8 cellular contexts compared by ENCODE assay signal in the genomic region with DNA sequence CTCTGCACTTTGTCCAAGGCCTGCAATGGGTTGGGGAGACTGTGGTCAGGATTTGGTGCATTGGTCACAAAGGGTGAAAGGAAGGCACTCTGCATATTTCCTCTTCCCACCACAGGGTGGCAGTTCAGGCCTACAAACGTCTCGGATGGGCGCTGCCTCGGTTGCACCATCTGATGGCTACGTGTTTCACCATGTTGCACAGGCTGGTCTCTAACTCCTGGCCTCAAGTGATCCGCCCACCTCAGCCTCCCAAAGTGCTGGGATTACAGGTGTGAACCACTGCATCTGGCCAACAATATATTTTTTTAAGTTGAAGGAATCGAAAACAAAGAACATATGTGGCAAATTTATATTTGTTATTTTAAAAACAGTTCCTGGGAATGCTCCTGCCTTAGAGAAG. TPM values are rescaled to one million over a fixed set of nuclear protein-coding genes. Genes with fewer than 3 reads are reported as not detected.
A peak's percentile ranks its signal among the peaks of the same experiment; 100 is the strongest.
DNase-seq lines count a peak whose midpoint lies in the region; ATAC-seq and TF ChIP-seq lines count a peak whose summit lies in the region.

No MANE protein-coding gene starts in this region.

- ATAC-seq in HG03354 (IDR thresholded peaks at IDR 0.05; ENCODE audit: poor library complexity, severe bottlenecking, unreplicated experiment) (peak; percentile 55), HG02970 (IDR thresholded peaks at IDR 0.05; ENCODE audit: low FRiP score, unreplicated experiment) (no peak)
- ATAC-seq in naive thymus-derived CD8-positive, alpha-beta T cell = peak; percentile 70 to 86

- peaks cover 10 to 23% (median 16%) of the 10 kb centered on the region in 4 donors for H3K4me1 Mint-ChIP-seq in naive thymus-derived CD8-positive, alpha-beta T cell

- no peaks in the 10 kb centered on the region for H3K9me3 Mint-ChIP-seq in naive thymus-derived CD8-positive, alpha-beta T cell

- 14% methylated on average over 7 of the region's 7 CpGs for WGBS in esophagus muscularis mucosa

- H3K36me3 Mint-ChIP-seq in naive thymus-derived CD8-positive, alpha-beta T cell = no peaks in the 10 kb centered on the region

- peaks cover 0 to 7% (median 0%) of the 10 kb centered on the region in 4 donors for H3K27me3 ChIP-seq in esophagus muscularis mucosa

- peaks cover 8 to 35% (median 19%) of the 10 kb centered on the region in 5 donors for H3K27me3 Mint-ChIP-seq in naive thymus-derived CD8-positive, alpha-beta T cell

- peak; percentile 64 to 80 (median 79) for TF ChIP-seq CTCF in esophagus muscularis mucosa (IDR thresholded peaks at IDR 0.05)

- peak; percentile 53 for DNase-seq in DMS79 treated with DMSO at 0.1 percent for 48 hours (lab: John Stamatoyannopoulos, UW)
- peak; percentile 66 for DNase-seq in NOMO-1 treated with DMSO at 0.1 percent for 48 hours (lab: John Stamatoyannopoulos, UW; ENCODE audit: unreplicated experiment)
- DNase-seq in activated T-cell treated with anti-CD3 and anti-CD28 coated beads for 24 hours (ENCODE audit: low read depth) = peak; percentile 44
- no peak for DNase-seq in esophagus muscularis mucosa (ENCODE audit: extremely low spot score)
- DNase-seq in naive thymus-derived CD8-positive, alpha-beta T cell = peak in 9 of 10 donors; percentile 18 to 73 (median 41)
- DNase-seq in substantia nigra (lab: John Stamatoyannopoulos, UW) = peak in 42 of 49 donors; percentile 7 to 75 (median 52)

- H3K4me1 ChIP-seq in esophagus muscularis mucosa = peaks cover 0 to 16% (median 6%) of the 10 kb centered on the region in 4 donors

- no peak for TF ChIP-seq EP300 in esophagus muscularis mucosa (IDR thresholded peaks at IDR 0.05)

- no peak for TF ChIP-seq POLR2A in esophagus muscularis mucosa (IDR thresholded peaks at IDR 0.05; ENCODE audit: low read depth)

- POLR2A ChIA-PET in naive thymus-derived CD8-positive, alpha-beta T cell (lab: Charles Lee) = no interaction called here

- no peaks in the 10 kb centered on the region for H3K9me3 ChIP-seq in esophagus muscularis mucosa

- H3K4me3 Mint-ChIP-seq in naive thymus-derived CD8-positive, alpha-beta T cell = peak overlapping the region in 3 of 10 donors; percentile 22 to 26 (median 26)

- H3K4me3 ChIP-seq in esophagus muscularis mucosa = no peak overlapping the region

- H3K27ac ChIP-seq in esophagus muscularis mucosa (replicated peaks in 1 of 4) = no peak overlapping the region
- no peak overlapping the region for H3K27ac ChIP-seq in substantia nigra (ENCODE audit: low read depth, low read length, poor library complexity, severe bottlenecking)

- no peaks in the 10 kb centered on the region for H3K36me3 ChIP-seq in esophagus muscularis mucosa

- peak overlapping the region in 1 of 10 donors; percentile 57 for H3K27ac Mint-ChIP-seq in naive thymus-derived CD8-positive, alpha-beta T cell

- intact Hi-C loops in esophagus muscularis mucosa (cut with DNase I) = loop anchor here (5.0 to 10.0 kb wide), 2 partner anchors 61 to 188 kb away; a partner anchor contains a TSS

RNA-seq across cellular contexts. Expression of a gene that starts 35.1 kb away (rescaled TPM):
- total RNA-seq in esophagus muscularis mucosa = 100 to 1,000 TPM; 228 to 395 (median 322) TPM
- 100 to 1,000 TPM; 380 to 412 TPM for total RNA-seq in naive thymus-derived CD8-positive, alpha-beta T cell
- polyA plus RNA-seq in naive thymus-derived CD8-positive, alpha-beta T cell = 1,000 to 10,000 TPM in 1 of 3 donors, 100 to 1,000 TPM in 2; 817 to 1,126 (median 845) TPM

RNA-seq across cellular contexts. Expression of a gene that starts 51.8 kb away (rescaled TPM):
- 10 to 100 TPM; 15.0 to 30.5 (median 23.0) TPM for total RNA-seq in esophagus muscularis mucosa
- 10 to 100 TPM; 13.0 to 14.2 TPM for total RNA-seq in naive thymus-derived CD8-positive, alpha-beta T cell
- 1 to 10 TPM; 1.9 to 5.1 (median 2.4) TPM for polyA plus RNA-seq in naive thymus-derived CD8-positive, alpha-beta T cell
